18 cellular contexts compared by ENCODE assay signal in genomic region chr17:80945736-80946135, GRCh38. TPM values are rescaled to one million over a fixed set of nuclear protein-coding genes. Genes with fewer than 3 reads are reported as not detected.
DNase-seq lines count a peak whose midpoint lies in the region; ATAC-seq, FAIRE-seq and TF ChIP-seq lines count a peak whose summit lies in the region.
"Had no signal": no experiment of that assay in that cellular context is flagged by ENCODE, and none has a peak within 500 bp of the region (broad histone marks: within the 10 kb centered on the region; RNA-seq: fewer than 3 reads in every experiment).

No MANE protein-coding gene starts in this region.

- H3K36me3 ChIP-seq in uterus: no peaks in the 10 kb centered on the region
- peaks cover 0 to 87% (median 3%) of the 10 kb centered on the region in 3 experiments for H3K36me3 ChIP-seq in naive thymus-derived CD4-positive, alpha-beta T cell (ENCODE audit: control insufficient read depth in 2 of 3, insufficient read depth in 3 of 3, low read length in 3 of 3)

- no peaks in the 10 kb centered on the region for H3K9me3 ChIP-seq in uterus
- H3K9me3 ChIP-seq in CD4-positive, alpha-beta T cell (ENCODE audit: control insufficient read depth, low read length): no peaks in the 10 kb centered on the region
- no peaks in the 10 kb centered on the region for H3K9me3 ChIP-seq in naive thymus-derived CD4-positive, alpha-beta T cell (ENCODE audit: control insufficient read depth in 2 of 3, low read length in 3 of 3)

- H3K27me3 ChIP-seq in uterus: no peaks in the 10 kb centered on the region
- no peaks in the 10 kb centered on the region for H3K27me3 ChIP-seq in CD4-positive, alpha-beta T cell (ENCODE audit: control insufficient read depth, insufficient read depth, low read length)
- H3K27me3 ChIP-seq in naive thymus-derived CD4-positive, alpha-beta T cell (ENCODE audit: control insufficient read depth in 2 of 2, insufficient read depth in 2 of 2, low read length in 2 of 2): no peaks in the 10 kb centered on the region

- no peak for TF ChIP-seq POLR2A in uterus (IDR thresholded peaks at IDR 0.05)

- peaks cover 0 to 4% of the 10 kb centered on the region in 2 donors for H3K4me1 ChIP-seq in uterus
- H3K4me1 ChIP-seq in naive thymus-derived CD4-positive, alpha-beta T cell (ENCODE audit: control insufficient read depth in 2 of 2, insufficient read depth in 2 of 2, low read length in 2 of 2): no peaks in the 10 kb centered on the region

- ATAC-seq in natural killer cell treated with Interleukin-12 subunit alpha and Interleukin-12 subunit beta and Interleukin-15 and Interleukin-18, amount 100 ng/mL, for 72 hours: no peak
- ATAC-seq in natural killer cell (no peak), left cardiac atrium (no peak)
- no peak for ATAC-seq in CD4-positive, alpha-beta T cell (ENCODE audit: poor library complexity)
- no peak for ATAC-seq in naive thymus-derived CD4-positive, alpha-beta T cell
- ATAC-seq: PC-3 had no signal

- peaks cover 7 to 9% of the 10 kb centered on the region in 2 donors for H3K4me1 Mint-ChIP-seq in natural killer cell treated with Interleukin-12 subunit alpha and Interleukin-12 subunit beta and Interleukin-15 and Interleukin-18, amount 100 ng/mL, for 72 hours (ENCODE audit: low read depth in 2 of 2)
- H3K4me1 Mint-ChIP-seq in natural killer cell (peaks cover 10% of the 10 kb centered on the region in 2 donors), neural crest cell (no peaks in the 10 kb centered on the region)
- no peaks in the 10 kb centered on the region for H3K4me1 Mint-ChIP-seq in CD4-positive, alpha-beta T cell (ENCODE audit: low read depth)
- H3K4me1 Mint-ChIP-seq in naive thymus-derived CD4-positive, alpha-beta T cell: peaks cover 0 to 5% (median 0%) of the 10 kb centered on the region in 7 donors

- TF ChIP-seq CTCF in natural killer cell (IDR thresholded peaks at IDR 0.05) (no peak), neural crest cell (conservative IDR thresholded peaks at IDR 0.05) (no peak), uterus (IDR thresholded peaks at IDR 0.05) (no peak)
- no peak for TF ChIP-seq CTCF in CD4-positive, alpha-beta T cell (IDR thresholded peaks at IDR 0.05)

- H3K4me3 Mint-ChIP-seq in natural killer cell treated with Interleukin-12 subunit alpha and Interleukin-12 subunit beta and Interleukin-15 and Interleukin-18, amount 100 ng/mL, for 72 hours: no peak overlapping the region
- H3K4me3 Mint-ChIP-seq in natural killer cell: no peak overlapping the region
- H3K4me3 Mint-ChIP-seq in neural crest cell: no peak overlapping the region
- no peak overlapping the region for H3K4me3 Mint-ChIP-seq in CD4-positive, alpha-beta T cell
- H3K4me3 Mint-ChIP-seq in naive thymus-derived CD4-positive, alpha-beta T cell: no peak overlapping the region

- H3K4me3 ChIP-seq in uterus: no peak overlapping the region
- H3K4me3 ChIP-seq in naive thymus-derived CD4-positive, alpha-beta T cell (ENCODE audit: low read length): no peak overlapping the region

- intact Hi-C loops in natural killer cell (cut with micrococcal nuclease): no loop called here
- intact Hi-C loops in left cardiac atrium (cut with DNase I): no loop called here
- intact Hi-C loops in uterus (cut with DNase I; ENCODE audit: low total_unique reads): no loop called here
- intact Hi-C loops in CD4-positive, alpha-beta T cell (cut with DNase I, micrococcal nuclease): no loop called here
- intact Hi-C loops in naive thymus-derived CD4-positive, alpha-beta T cell (cut with micrococcal nuclease): no loop called here

- H3K9me3 Mint-ChIP-seq in natural killer cell treated with Interleukin-12 subunit alpha and Interleukin-12 subunit beta and Interleukin-15 and Interleukin-18, amount 100 ng/mL, for 72 hours: no peaks in the 10 kb centered on the region
- H3K9me3 Mint-ChIP-seq in natural killer cell (no peaks in the 10 kb centered on the region), neural crest cell (peaks cover 2% of the 10 kb centered on the region)
- H3K9me3 Mint-ChIP-seq in CD4-positive, alpha-beta T cell: no peaks in the 10 kb centered on the region
- peaks cover 0 to 2% (median 0%) of the 10 kb centered on the region in 11 donors for H3K9me3 Mint-ChIP-seq in naive thymus-derived CD4-positive, alpha-beta T cell

- peak; percentile 59 for DNase-seq in natural killer cell treated with Interleukin-12 subunit alpha and Interleukin-12 subunit beta and Interleukin-15 and Interleukin-18, amount 100 ng/mL, for 72 hours (ENCODE audit: low spot score)
- no peak for DNase-seq in natural killer cell
- DNase-seq in left cardiac atrium: peak; percentile 10
- no peak for DNase-seq in neural crest cell (ENCODE audit: low read depth, low spot score)
- DNase-seq in uterus: peak; percentile 10 to 11
- DNase-seq in CD4-positive, alpha-beta T cell: no peak
- no peak for DNase-seq in naive thymus-derived CD4-positive, alpha-beta T cell
- DNase-seq in frontal cortex (ENCODE audit: low spot score in 2 of 2): no peak
- DNase-seq: C1 segment of cervical spinal cord; DMS153; EL; KBM-7; NCI-H1048; NCI-H2107; NCI-H69; NK-92 treated with Interleukin-12 subunit alpha and Interleukin-12 subunit beta, amount 100 ng/mL, for 24 hours; PC-3 had no signal

- H3K36me3 Mint-ChIP-seq in natural killer cell treated with Interleukin-12 subunit alpha and Interleukin-12 subunit beta and Interleukin-15 and Interleukin-18, amount 100 ng/mL, for 72 hours: peaks cover 11% of the 10 kb centered on the region
- H3K36me3 Mint-ChIP-seq in natural killer cell (peaks cover 10% of the 10 kb centered on the region), neural crest cell (ENCODE audit: low read depth) (peaks cover 17% of the 10 kb centered on the region)
- H3K36me3 Mint-ChIP-seq in CD4-positive, alpha-beta T cell (ENCODE audit: low read depth): peaks cover 42% of the 10 kb centered on the region
- H3K36me3 Mint-ChIP-seq in naive thymus-derived CD4-positive, alpha-beta T cell: peaks cover 15 to 38% (median 26%) of the 10 kb centered on the region in 5 donors

- no peak overlapping the region for H3K27ac ChIP-seq in uterus
- H3K27ac ChIP-seq in CD4-positive, alpha-beta T cell (ENCODE audit: low read depth, low read length): no peak overlapping the region
- H3K27ac ChIP-seq in naive thymus-derived CD4-positive, alpha-beta T cell (ENCODE audit: low read depth, low read length): no peak overlapping the region

- H3K27ac Mint-ChIP-seq in natural killer cell treated with Interleukin-12 subunit alpha and Interleukin-12 subunit beta and Interleukin-15 and Interleukin-18, amount 100 ng/mL, for 72 hours: no peak overlapping the region
- H3K27ac Mint-ChIP-seq in natural killer cell: peak overlapping the region in 1 of 2 donors; percentile 11
- peak overlapping the region; percentile 72 for H3K27ac Mint-ChIP-seq in neural crest cell (ENCODE audit: unreplicated experiment)
- no peak overlapping the region for H3K27ac Mint-ChIP-seq in CD4-positive, alpha-beta T cell
- no peak overlapping the region for H3K27ac Mint-ChIP-seq in naive thymus-derived CD4-positive, alpha-beta T cell

- H3K27me3 Mint-ChIP-seq in natural killer cell treated with Interleukin-12 subunit alpha and Interleukin-12 subunit beta and Interleukin-15 and Interleukin-18, amount 100 ng/mL, for 72 hours: no peaks in the 10 kb centered on the region
- H3K27me3 Mint-ChIP-seq in natural killer cell (ENCODE audit: low read depth in 2 of 2): no peaks in the 10 kb centered on the region
- H3K27me3 Mint-ChIP-seq in neural crest cell (ENCODE audit: low read depth): no peaks in the 10 kb centered on the region
- no peaks in the 10 kb centered on the region for H3K27me3 Mint-ChIP-seq in CD4-positive, alpha-beta T cell
- no peaks in the 10 kb centered on the region for H3K27me3 Mint-ChIP-seq in naive thymus-derived CD4-positive, alpha-beta T cell

- POLR2A ChIA-PET in CD4-positive, alpha-beta T cell (lab: Charles Lee): no interaction called here
- POLR2A ChIA-PET in naive thymus-derived CD4-positive, alpha-beta T cell (lab: Charles Lee): no interaction called here

- FAIRE-seq in frontal cortex (lab: Jason Lieb, UNC): no peak
- FAIRE-seq: H54 had no signal

- CTCF ChIA-PET in CD4-positive, alpha-beta T cell (lab: Charles Lee): no interaction called here
- CTCF ChIA-PET in naive thymus-derived CD4-positive, alpha-beta T cell (lab: Charles Lee): no interaction called here

RNA-seq across cellular contexts. Expression of gene CHMP6, which starts 45.9 kb away (rescaled TPM):
- 10 to 100 TPM; 33.1 to 43.7 TPM for total RNA-seq in natural killer cell treated with Interleukin-12 subunit alpha and Interleukin-12 subunit beta and Interleukin-15 and Interleukin-18, amount 100 ng/mL, for 72 hours
- 10 to 100 TPM; 26.8 to 33.3 (median 33.0) TPM for total RNA-seq in natural killer cell
- total RNA-seq in left cardiac atrium: 10 to 100 TPM; 17.4 to 19.1 TPM
- 32.7 and 33.2 TPM in 2 replicates for total RNA-seq in neural crest cell
- 10 to 100 TPM in 3 of 4 donors, 1 to 10 TPM in 1; 3.6 to 33.2 (median 19.8) TPM for total RNA-seq in uterus
- 10 to 100 TPM; 11.5 to 13.3 TPM for total RNA-seq in CD4-positive, alpha-beta T cell
- 10 to 100 TPM; 26.4 to 49.9 (median 41.7) TPM for total RNA-seq in naive thymus-derived CD4-positive, alpha-beta T cell
- polyA plus RNA-seq in naive thymus-derived CD4-positive, alpha-beta T cell: 10 to 100 TPM; 49.8 to 55.4 TPM
- 10.2 TPM for total RNA-seq in frontal cortex

Comparison
In these comparisons a context has a peak if more than half of its experiments do, and no peak if none do; other contexts are left out.
1. DNase-seq: peak in natural killer cell treated with Interleukin-12 subunit alpha and Interleukin-12 subunit beta and Interleukin-15 and Interleukin-18, amount 100 ng/mL, for 72 hours (single experiment), left cardiac atrium (single experiment) and uterus (2 of 2); none in natural killer cell (single experiment), neural crest cell (single experiment), CD4-positive, alpha-beta T cell (0 of 10), naive thymus-derived CD4-positive, alpha-beta T cell (0 of 9) and frontal cortex (0 of 2).